ENCODE assay signal across 16 cellular contexts in the genomic region with DNA sequence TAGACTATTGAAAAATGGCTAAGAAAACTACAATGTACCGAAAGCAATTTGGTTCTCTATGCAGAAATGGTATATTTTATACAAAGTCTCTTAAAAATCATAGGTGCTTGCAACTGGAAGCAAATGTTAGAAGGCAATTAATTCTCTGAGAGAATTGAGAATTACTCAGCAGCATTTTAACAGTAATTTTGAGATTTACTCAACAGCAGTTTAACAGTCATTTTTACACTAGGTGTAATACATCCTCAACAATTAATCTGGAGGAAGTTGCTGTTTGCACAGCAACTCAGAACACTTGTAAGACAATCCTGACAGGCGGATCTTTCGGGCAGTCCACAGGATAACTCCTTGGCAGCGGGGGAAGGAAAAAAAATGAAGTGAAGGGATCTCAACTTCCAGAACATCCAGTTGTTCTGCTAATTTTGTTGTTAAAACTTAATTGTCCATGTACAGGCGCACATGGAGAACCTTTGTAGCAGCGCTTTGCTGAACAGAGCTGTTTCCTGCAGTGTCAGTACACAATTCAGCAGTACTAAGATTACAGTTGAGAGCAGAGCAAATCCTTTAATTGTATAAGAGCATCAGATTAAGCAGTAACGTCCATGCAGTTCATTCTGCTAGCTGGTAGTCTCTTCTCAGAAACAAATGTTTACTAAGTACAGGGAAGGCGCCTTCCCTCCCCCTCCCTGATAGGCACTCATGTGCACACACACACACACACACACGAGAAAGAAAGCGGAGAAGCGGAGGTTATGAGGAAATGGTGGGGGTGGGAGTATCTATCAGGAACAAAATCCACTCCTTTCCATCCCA. TPM values are rescaled to one million over a fixed set of nuclear protein-coding genes. Genes with fewer than 3 reads are reported as not detected.
A peak's percentile ranks its signal among the peaks of the same experiment; 100 is the strongest.
DNase-seq lines count a peak whose midpoint lies in the region; ATAC-seq and TF ChIP-seq lines count a peak whose summit lies in the region.
"Had no signal": no experiment of that assay in that cellular context is flagged by ENCODE, and none has a peak within 500 bp of the region (broad histone marks: within the 10 kb centered on the region; RNA-seq: fewer than 3 reads in every experiment).

No MANE protein-coding gene starts in this region.

- 74 to 76% methylated on average over 11 of the region's 11 CpGs for WGBS in lower leg skin, 2 donors

- no peak overlapping the region for H3K4me3 Mint-ChIP-seq in activated CD8-positive, alpha-beta memory T cell treated with anti-CD3 and anti-CD28 coated beads, Interleukin-2, amount 10 ng/mL, durations not matched to agents 7 days and 5 days
- H3K4me3 Mint-ChIP-seq: activated naive CD8-positive, alpha-beta T cell; immature natural killer cell; stimulated activated effector memory CD8-positive, alpha-beta T cell treated with anti-CD3 and anti-CD28 coated beads, Interleukin-12 subunit alpha, Interleukin-12 subunit beta, amount 100 ng/mL, for 72 hours had no signal

- H3K36me3 Mint-ChIP-seq in activated CD8-positive, alpha-beta memory T cell treated with anti-CD3 and anti-CD28 coated beads, Interleukin-2, amount 10 ng/mL, durations not matched to agents 7 days and 5 days, result no peaks in the 10 kb centered on the region
- H3K36me3 Mint-ChIP-seq: activated naive CD8-positive, alpha-beta T cell; immature natural killer cell; stimulated activated effector memory CD8-positive, alpha-beta T cell treated with anti-CD3 and anti-CD28 coated beads, Interleukin-12 subunit alpha, Interleukin-12 subunit beta, amount 100 ng/mL, for 72 hours had no signal

- H3K4me3 ChIP-seq in BLaER1 treated with 17β-estradiol and CSF1 and Interleukin-3, amounts not matched to agents 10 nM and 100 nM, result no peak overlapping the region
- H3K4me3 ChIP-seq in SK-N-MC (peak overlapping the region; percentile 15; the same call in 1 of the 2 replicates), lower leg skin (ENCODE audit: low read depth, poor library complexity, severe bottlenecking) (no peak overlapping the region), colonic mucosa (no peak overlapping the region)
- H3K4me3 ChIP-seq: dorsolateral prefrontal cortex, right atrium auricular region, SJCRH30 had no signal

- H3K27ac Mint-ChIP-seq in activated CD8-positive, alpha-beta memory T cell treated with anti-CD3 and anti-CD28 coated beads, Interleukin-2, amount 10 ng/mL, durations not matched to agents 7 days and 5 days, result no peak overlapping the region
- H3K27ac Mint-ChIP-seq: activated naive CD8-positive, alpha-beta T cell; immature natural killer cell; stimulated activated effector memory CD8-positive, alpha-beta T cell treated with anti-CD3 and anti-CD28 coated beads, Interleukin-12 subunit alpha, Interleukin-12 subunit beta, amount 100 ng/mL, for 72 hours had no signal

- intact Hi-C loops in lower leg skin (cut with DNase I; ENCODE audit: low total_unique reads) (no loop called here), colonic mucosa (cut with DNase I) (no loop called here)

- H3K4me2 ChIP-seq in BLaER1 treated with 17β-estradiol and CSF1 and Interleukin-3, amounts not matched to agents 10 nM and 100 nM, result peak overlapping the region; percentile 16 to 85 (median 55); a peak in 21 of 22 replicates

- no peaks in the 10 kb centered on the region for H3K9me3 Mint-ChIP-seq in activated CD8-positive, alpha-beta memory T cell treated with anti-CD3 and anti-CD28 coated beads, Interleukin-2, amount 10 ng/mL, durations not matched to agents 7 days and 5 days (ENCODE audit: low read depth)
- H3K9me3 Mint-ChIP-seq: stimulated activated effector memory CD8-positive, alpha-beta T cell treated with anti-CD3 and anti-CD28 coated beads, Interleukin-12 subunit alpha, Interleukin-12 subunit beta, amount 100 ng/mL, for 72 hours had no signal

- TF ChIP-seq CTCF in lower leg skin (IDR thresholded peaks at IDR 0.05), result no peak
- no peak for TF ChIP-seq CTCF in colonic mucosa (IDR thresholded peaks at IDR 0.05)

- no peaks in the 10 kb centered on the region for H3K4me1 Mint-ChIP-seq in activated CD8-positive, alpha-beta memory T cell treated with anti-CD3 and anti-CD28 coated beads, Interleukin-2, amount 10 ng/mL, durations not matched to agents 7 days and 5 days
- H3K4me1 Mint-ChIP-seq: immature natural killer cell; stimulated activated effector memory CD8-positive, alpha-beta T cell treated with anti-CD3 and anti-CD28 coated beads, Interleukin-12 subunit alpha, Interleukin-12 subunit beta, amount 100 ng/mL, for 72 hours had no signal

- DNase-seq in NCI-H1436 treated with DMSO at 0.1 percent for 48 hours (lab: John Stamatoyannopoulos, UW) (peak; percentile 52), SK-N-MC (ENCODE audit: low read depth, low spot score) (no peak), iris pigment epithelial cell (ENCODE audit: low read depth) (peak; percentile 34), lower leg skin (ENCODE audit: low spot score in 2 of 2) (no peak), colonic mucosa (no peak), middle frontal gyrus (ENCODE audit: extremely low spot score, low spot score) (no peak)
- DNase-seq in activated CD8-positive, alpha-beta memory T cell treated with anti-CD3 and anti-CD28 coated beads, Interleukin-2, amount 10 ng/mL, durations not matched to agents 7 days and 5 days, result no peak
- DNase-seq: dorsolateral prefrontal cortex, foreskin fibroblast, immature natural killer cell, NCI-H526 treated with DMSO at 0.1 percent for 48 hours had no signal

- peaks cover 27% of the 10 kb centered on the region for H3K27me3 Mint-ChIP-seq in activated CD8-positive, alpha-beta memory T cell treated with anti-CD3 and anti-CD28 coated beads, Interleukin-2, amount 10 ng/mL, durations not matched to agents 7 days and 5 days

- H3K9ac ChIP-seq in BLaER1 treated with 17β-estradiol and CSF1 and Interleukin-3, amounts not matched to agents 10 nM and 100 nM, result no peak overlapping the region; a peak in 2 of 22 replicates
- H3K9ac ChIP-seq in SK-N-MC (ENCODE audit: insufficient read length), result no peak overlapping the region
- H3K9ac ChIP-seq in colonic mucosa (ENCODE audit: low read depth in 2 of 2, low read length in 2 of 2), result no peak overlapping the region

- no peaks in the 10 kb centered on the region for H3K36me3 ChIP-seq in BLaER1 treated with 17β-estradiol and CSF1 and Interleukin-3, amounts not matched to agents 10 nM and 100 nM
- no peaks in the 10 kb centered on the region for H3K36me3 ChIP-seq in SK-N-MC (ENCODE audit: insufficient read depth, low read length)
- H3K36me3 ChIP-seq in colonic mucosa, result no peaks in the 10 kb centered on the region
- H3K36me3 ChIP-seq: right atrium auricular region, SJCRH30 had no signal

- no peak for TF ChIP-seq POLR2A in lower leg skin (IDR thresholded peaks at IDR 0.05)

- peaks cover 32 to 67% (median 55%) of the 10 kb centered on the region in 10 experiments for H3K4me1 ChIP-seq in BLaER1 treated with 17β-estradiol and CSF1 and Interleukin-3, amounts not matched to agents 10 nM and 100 nM
- no peaks in the 10 kb centered on the region for H3K4me1 ChIP-seq in colonic mucosa
- H3K4me1 ChIP-seq: right atrium auricular region had no signal

- peak overlapping the region in 2 of 11 experiments; percentile 3 to 20; a peak in 1 of 22 replicates for H3K27ac ChIP-seq in BLaER1 treated with 17β-estradiol and CSF1 and Interleukin-3, amounts not matched to agents 10 nM and 100 nM
- H3K27ac ChIP-seq in SK-N-MC, result 0 out of 2 replicates have a peak overlapping the region, but pooled peaks have one; percentile 36
- H3K27ac ChIP-seq in colonic mucosa, result no peak overlapping the region
- H3K27ac ChIP-seq: right atrium auricular region, SJCRH30 had no signal

- no peaks in the 10 kb centered on the region for H3K27me3 ChIP-seq in BLaER1 treated with 17β-estradiol and CSF1 and Interleukin-3, amounts not matched to agents 10 nM and 100 nM
- no peaks in the 10 kb centered on the region for H3K27me3 ChIP-seq in colonic mucosa
- H3K27me3 ChIP-seq: dorsolateral prefrontal cortex, right atrium auricular region, SJCRH30 had no signal

- H4K20me1 ChIP-seq in BLaER1 treated with 17β-estradiol and CSF1 and Interleukin-3, amounts not matched to agents 10 nM and 100 nM, result no peaks in the 10 kb centered on the region

- CTCF ChIA-PET in activated CD8-positive, alpha-beta memory T cell treated with anti-CD3 and anti-CD28 coated beads, Interleukin-2, amount 10 ng/mL, durations not matched to agents 7 days and 5 days (lab: Charles Lee), result no interaction called here

- no peak for ATAC-seq in activated CD8-positive, alpha-beta memory T cell treated with anti-CD3 and anti-CD28 coated beads, Interleukin-2, amount 10 ng/mL, durations not matched to agents 7 days and 5 days
- ATAC-seq: stimulated activated effector memory CD8-positive, alpha-beta T cell treated with anti-CD3 and anti-CD28 coated beads, Interleukin-12 subunit alpha, Interleukin-12 subunit beta, amount 100 ng/mL, for 72 hours had no signal

- no peaks in the 10 kb centered on the region for H3K9me3 ChIP-seq in BLaER1 treated with 17β-estradiol and CSF1 and Interleukin-3, amounts not matched to agents 10 nM and 100 nM (replicated peaks in 1 of 11)
- H3K9me3 ChIP-seq in SK-N-MC (ENCODE audit: low read depth, low read length), result no peaks in the 10 kb centered on the region
- H3K9me3 ChIP-seq in colonic mucosa, result no peaks in the 10 kb centered on the region
- H3K9me3 ChIP-seq: right atrium auricular region, SJCRH30 had no signal

RNA-seq across cellular contexts. Expression of gene ENO4, which starts 43.8 kb away (rescaled TPM):
- total RNA-seq in lower leg skin (1 to 10 TPM in 1 of 4 donors, under 1 TPM in 1, not detected in 2; 0.06 to 4.4 TPM), colonic mucosa (not detected)
- not detected for total RNA-seq in activated CD8-positive, alpha-beta memory T cell treated with anti-CD3 and anti-CD28 coated beads, Interleukin-2, amount 10 ng/mL, durations not matched to agents 7 days and 5 days

Comparison
In these comparisons a context has a peak if more than half of its experiments do, and no peak if none do; other contexts are left out.
1. DNase-seq: peak in NCI-H1436 treated with DMSO at 0.1 percent for 48 hours (single experiment) and iris pigment epithelial cell (single experiment); none in SK-N-MC (single experiment), lower leg skin (0 of 2), colonic mucosa (single experiment), activated CD8-positive, alpha-beta memory T cell treated with anti-CD3 and anti-CD28 coated beads, Interleukin-2, amount 10 ng/mL, durations not matched to agents 7 days and 5 days (single experiment) and middle frontal gyrus (single experiment).